ENCODE assay signal across 7 cellular contexts in genomic region chr17:1577186-1577585, GRCh38. TPM values are rescaled to one million over a fixed set of nuclear protein-coding genes. Genes with fewer than 3 reads are reported as not detected.
DNase-seq lines count a peak whose midpoint lies in the region; ATAC-seq lines count a peak whose summit lies in the region.

No MANE protein-coding gene starts in this region.

- peak; percentile 69 for DNase-seq in HPDE6-E6E7 (ENCODE audit: extremely low spot score)
- peak; percentile 92 for DNase-seq in left cardiac atrium
- peak; percentile 93 for DNase-seq in sciatic nerve (ENCODE audit: low spot score)
- DNase-seq in kidney glomerular epithelial cell (lab: John Stamatoyannopoulos, UW) = no peak

- WGBS in adipose tissue, 3 donors = 3 to 45% (median 5%) methylated on average over 12 of the region's 12 CpGs

- H3K27ac ChIP-seq in adipose tissue (ENCODE audit: low read depth, low read length) = peak overlapping the region; percentile 87

- intact Hi-C loops in left cardiac atrium (cut with DNase I) (no loop called here), sciatic nerve (cut with DNase I) (loop anchor here (5.0 to 10.0 kb wide), 3 partner anchors 50 to 148 kb away; partner anchors contain the start of genes RILP, SCARF1, SLC43A2 and WDR81)

- ATAC-seq in left cardiac atrium (peak; percentile 88 to 90), sciatic nerve (peak; percentile 93), HG03439 (IDR thresholded peaks at IDR 0.05; ENCODE audit: unreplicated experiment) (no peak), GM19351 (IDR thresholded peaks at IDR 0.05; ENCODE audit: unreplicated experiment) (no peak)

RNA-seq across cellular contexts. Expression of gene PITPNA, which starts 14.6 kb away (rescaled TPM):
- polyA plus RNA-seq in adipose tissue = 10 to 100 TPM; 14.6 to 33.9 (median 27.2) TPM
- total RNA-seq in left cardiac atrium = 10 to 100 TPM; 43.9 to 58.3 TPM
- 83.6 TPM for total RNA-seq in sciatic nerve

RNA-seq across cellular contexts. Expression of gene SLC43A2, which starts 51.4 kb away (rescaled TPM):
- 10 to 100 TPM in 1 of 3 donors, 1 to 10 TPM in 2; 5.7 to 17.0 (median 8.8) TPM for polyA plus RNA-seq in adipose tissue
- total RNA-seq in left cardiac atrium (1 to 10 TPM; 7.4 to 8.2 TPM), sciatic nerve (30.8 TPM)

Comparison
In these comparisons a context has a peak if more than half of its experiments do, and no peak if none do; other contexts are left out.
1. ATAC-seq: peak in left cardiac atrium (2 of 2) and sciatic nerve (single experiment); none in HG03439 (single experiment) and GM19351 (single experiment).